ENCODE assay signal across 26 cellular contexts in the genomic region with DNA sequence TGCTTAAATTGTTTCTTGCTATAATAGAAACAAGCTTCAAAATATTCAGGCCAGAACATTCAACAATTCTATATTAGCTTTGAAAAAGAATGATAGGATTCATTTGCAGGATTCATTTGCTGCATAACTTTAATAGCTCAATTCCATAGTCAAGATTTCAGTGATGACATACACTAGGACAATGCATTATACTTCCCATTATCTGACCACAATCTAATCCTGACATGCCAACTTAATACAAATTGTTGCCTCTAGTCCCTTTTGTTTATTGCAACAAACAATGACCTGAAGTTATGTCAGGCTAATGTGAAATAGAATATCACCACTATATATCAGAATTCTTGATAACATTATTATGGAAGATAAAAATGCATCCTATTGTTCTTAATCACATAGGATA.
DNase-seq lines count a peak whose midpoint lies in the region; ATAC-seq and TF ChIP-seq lines count a peak whose summit lies in the region.
"Had no signal": no experiment of that assay in that cellular context is flagged by ENCODE, and none has a peak within 500 bp of the region (broad histone marks: within the 10 kb centered on the region; RNA-seq: fewer than 3 reads in every experiment).

No MANE protein-coding gene starts in this region.

- no peak overlapping the region for H2AFZ ChIP-seq in GM23248

- H3K9me2 ChIP-seq in GM23248 (ENCODE audit: insufficient read depth) = no peaks in the 10 kb centered on the region

- ATAC-seq in SK-N-SH treated with all-trans-retinoic acid at 6 μM for 48 hours (peak; percentile 68), HG03571 (IDR thresholded peaks at IDR 0.05; ENCODE audit: unreplicated experiment) (no peak)
- ATAC-seq: activated CD4-positive, alpha-beta T cell treated with anti-CD3 and anti-CD28 coated beads for 36 hours; activated naive CD8-positive, alpha-beta T cell treated with anti-CD3 and anti-CD28 coated beads, Interleukin-2, amount 50 U/mL, for 24 hours; GM12878; naive thymus-derived CD4-positive, alpha-beta T cell; stimulated activated naive CD8-positive, alpha-beta T cell treated with anti-CD3 and anti-CD28 coated beads, Interleukin-15, amount 100 ng/mL, for 72 hours had no signal

- peak overlapping the region; percentile 50 for H3K27ac ChIP-seq in GM23248
- H3K27ac ChIP-seq: breast epithelium, left lung, pancreas, RWPE1, tibial nerve had no signal

- DNase-seq in GM23248 (peak; percentile 31), fibroblast of peridontal ligament (ENCODE audit: extremely low read depth) (peak; percentile 5), dermis blood vessel endothelial cell (no peak), NCI-H510A (lab: John Stamatoyannopoulos, UW) (no peak), superior temporal gyrus (ENCODE audit: extremely low spot score) (no peak)
- DNase-seq: activated CD4-positive, alpha-beta T cell treated with anti-CD3 and anti-CD28 coated beads for 36 hours; activated CD8-positive, alpha-beta memory T cell treated with anti-CD3 and anti-CD28 coated beads for 24 hours; activated gamma-delta T cell treated with Interleukin-2 at 50 U/mL for 16 hours; activated naive CD8-positive, alpha-beta T cell treated with anti-CD3 and anti-CD28 coated beads, Interleukin-2, amount 50 U/mL, for 24 hours; activated T-cell treated with anti-CD3 and anti-CD28 coated beads, Interleukin-2, amount 50 U/mL, for 1 hour; cortex of kidney; H9; naive thymus-derived CD4-positive, alpha-beta T cell; NCI-H1930; stimulated activated CD4-positive, alpha-beta T cell treated with anti-CD3 and anti-CD28 coated beads, Interleukin-15, amount 100 ng/mL, for 24 hours; stimulated activated naive CD8-positive, alpha-beta T cell treated with anti-CD3 and anti-CD28 coated beads, Interleukin-15, amount 100 ng/mL, for 72 hours; T-helper 2 cell had no signal

- H4K20me1 ChIP-seq in GM23248 (ENCODE audit: insufficient read depth) = no peaks in the 10 kb centered on the region

- H3K4me1 ChIP-seq in GM23248 (ENCODE audit: insufficient read depth) (peaks cover 20% of the 10 kb centered on the region), skeletal muscle satellite cell (ENCODE audit: control insufficient read depth, insufficient read depth, low read length) (peaks cover 17% of the 10 kb centered on the region)
- H3K4me1 ChIP-seq: left lung, pancreas had no signal

- H3K4me2 ChIP-seq in GM23248 (ENCODE audit: unreplicated experiment) = peak overlapping the region; percentile 73
- H3K4me2 ChIP-seq in skeletal muscle satellite cell (ENCODE audit: low read length) = peak overlapping the region; percentile 78

- H3K79me2 ChIP-seq in GM23248 (ENCODE audit: insufficient read depth) = no peaks in the 10 kb centered on the region

- H3K36me3 ChIP-seq in GM23248 (ENCODE audit: low read depth) = no peaks in the 10 kb centered on the region
- no peaks in the 10 kb centered on the region for H3K36me3 ChIP-seq in skeletal muscle satellite cell (ENCODE audit: insufficient read depth, low read length)
- H3K36me3 ChIP-seq: breast epithelium, left lung, pancreas, tibial nerve had no signal

- H3K9ac ChIP-seq in GM23248 = no peak overlapping the region
- H3K9ac ChIP-seq in skeletal muscle satellite cell (ENCODE audit: low read depth, low read length) = peak overlapping the region; percentile 60

- in situ Hi-C loops in GM23248 (cut with MboI) = no loop called here

- peaks cover 23% of the 10 kb centered on the region; the same call in 1 of the 2 replicates for H3F3A ChIP-seq in GM23248 (ENCODE audit: insufficient read depth)

- H3K9me3 ChIP-seq in GM23248 (ENCODE audit: low read depth) (no peaks in the 10 kb centered on the region), skeletal muscle satellite cell (replicated peaks; ENCODE audit: low read length) (no peaks in the 10 kb centered on the region)
- H3K9me3 ChIP-seq: breast epithelium, left lung, pancreas, tibial nerve had no signal

- H3K4me3 ChIP-seq in GM23248 = 0 out of 2 replicates have a peak overlapping the region, but pooled peaks have one; percentile 22
- H3K4me3 ChIP-seq in skeletal muscle satellite cell (ENCODE audit: low read length) = peak overlapping the region; percentile 48
- H3K4me3 ChIP-seq: breast epithelium, GM12878, left lung, pancreas, tibial nerve had no signal

- H3K27me3 ChIP-seq in GM23248 (replicated peaks; ENCODE audit: insufficient read depth) (no peaks in the 10 kb centered on the region), skeletal muscle satellite cell (ENCODE audit: control insufficient read depth, insufficient read depth, low read length) (no peaks in the 10 kb centered on the region)
- H3K27me3 ChIP-seq: breast epithelium, left lung, pancreas, tibial nerve had no signal

TF ChIP-seq in SK-N-SH treated with all-trans-retinoic acid at 6 μM for 48 hours, 23 proteins besides CTCF, POLR2A, EP300 and RAD21:
- TF ChIP-seq ISL1 (CRISPR knock-in tag; IDR thresholded peaks at IDR 0.05) = peak; percentile 87
- TF ChIP-seq ZC3H10 (CRISPR knock-in tag; IDR thresholded peaks at IDR 0.05) = peak; percentile 71; the same call in 1 of the 2 replicates
- TF ChIP-seq ESRRG (CRISPR knock-in tag; IDR thresholded peaks at IDR 0.05) = no peak
- no peak for TF ChIP-seq GLIS3 (CRISPR knock-in tag; IDR thresholded peaks at IDR 0.05)
- no peak for TF ChIP-seq CSDC2 (CRISPR knock-in tag; IDR thresholded peaks at IDR 0.05)
TF ChIP-seq in SK-N-SH treated with all-trans-retinoic acid at 6 μM for 48 hours: peak in this region for 2.

Comparison
In these comparisons a context has a peak if more than half of its experiments do, and no peak if none do; other contexts are left out.
1. DNase-seq: peak in GM23248 (single experiment) and fibroblast of peridontal ligament (single experiment); none in dermis blood vessel endothelial cell (single experiment), NCI-H510A (single experiment) and superior temporal gyrus (single experiment).